In the genomic region with DNA sequence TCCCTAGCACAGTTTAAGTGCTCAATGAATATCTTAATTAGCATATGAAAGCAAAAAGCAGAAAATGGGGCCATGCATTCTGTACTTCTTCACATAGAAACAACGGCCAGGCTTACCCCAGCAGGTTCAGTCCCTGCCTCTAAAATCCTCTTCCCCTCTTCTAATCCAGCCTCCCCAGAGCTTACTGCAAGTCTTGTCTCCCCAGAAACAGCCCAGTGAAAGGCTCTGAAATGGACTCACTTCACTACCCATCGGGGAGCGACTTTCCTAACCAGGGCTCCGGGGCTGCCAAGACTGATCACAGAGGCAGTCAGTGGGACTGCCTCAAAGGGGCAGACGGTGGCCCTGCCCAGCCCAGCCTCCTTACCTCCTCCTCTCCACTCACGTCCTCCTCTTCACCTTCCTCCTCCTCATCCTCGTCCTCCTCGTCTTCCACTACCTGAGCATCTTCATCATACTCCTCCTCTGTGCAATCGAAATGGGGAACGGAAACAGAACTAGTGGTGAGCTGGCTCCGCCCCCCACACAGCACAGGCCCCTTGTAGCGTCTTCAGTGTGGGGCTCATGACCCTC, we compare ENCODE assay signal across 16 cellular contexts. TPM values are rescaled to one million over a fixed set of nuclear protein-coding genes. Genes with fewer than 3 reads are reported as not detected.
DNase-seq lines count a peak whose midpoint lies in the region; ATAC-seq, FAIRE-seq and TF ChIP-seq lines count a peak whose summit lies in the region.
"Had no signal": no experiment of that assay in that cellular context is flagged by ENCODE, and none has a peak within 500 bp of the region (broad histone marks: within the 10 kb centered on the region; RNA-seq: fewer than 3 reads in every experiment).

No MANE protein-coding gene starts in this region.

- peaks cover 68% of the 10 kb centered on the region for H3K36me3 Mint-ChIP-seq in activated CD4-positive, alpha-beta T cell treated with anti-CD3 and anti-CD28 coated beads, Interleukin-2, amount 10 ng/mL, durations not matched to agents 24 days and 14 days (ENCODE audit: low read depth)
- H3K36me3 Mint-ChIP-seq in T-helper 17 cell (ENCODE audit: low read depth) (peaks cover 3% of the 10 kb centered on the region), MCF 10A (ENCODE audit: insufficient read depth, unreplicated experiment) (peaks cover 84% of the 10 kb centered on the region)
- H3K36me3 Mint-ChIP-seq in stimulated activated effector memory CD8-positive, alpha-beta T cell treated with anti-CD3 and anti-CD28 coated beads, Interleukin-12 subunit alpha, Interleukin-12 subunit beta, amount 100 ng/mL, for 72 hours, result peaks cover 99% of the 10 kb centered on the region

- H2BK20ac ChIP-seq in H1 (ENCODE audit: low read length), result no peak overlapping the region

- DNase-seq in activated CD4-positive, alpha-beta T cell treated with anti-CD3 and anti-CD28 coated beads, Interleukin-2, amount 10 ng/mL, durations not matched to agents 24 days and 14 days, result no peak
- DNase-seq in activated CD4-positive, alpha-beta T cell treated with anti-CD3 and anti-CD28 coated beads for 48 hours, result no peak
- DNase-seq in T-helper 17 cell, result no peak
- DNase-seq in H1 (ENCODE audit: low read depth in 1 of 2, low spot score in 2 of 2), result no peak
- no peak for DNase-seq in stimulated activated effector memory CD8-positive, alpha-beta T cell treated with anti-CD3 and anti-CD28 coated beads, Interleukin-12 subunit alpha, Interleukin-12 subunit beta, amount 100 ng/mL, for 72 hours (ENCODE audit: low spot score in 2 of 2)
- no peak for DNase-seq in pons (ENCODE audit: low spot score)
- no peak for DNase-seq in MCF 10A (ENCODE audit: unreplicated experiment)
- no peak for DNase-seq in NCI-H1417 (lab: John Stamatoyannopoulos, UW)
- DNase-seq: DMS153, SW 1271 had no signal

- H3K9ac ChIP-seq in H1 (replicated peaks in 1 of 4; ENCODE audit: extremely low read depth in 1 of 4, low read depth in 3 of 4, low read length in 3 of 4), result no peak overlapping the region; a peak in 1 of 7 replicates
- H3K9ac ChIP-seq: KMS-11 had no signal

- no peaks in the 10 kb centered on the region for H3K9me3 Mint-ChIP-seq in activated CD4-positive, alpha-beta T cell treated with anti-CD3 and anti-CD28 coated beads, Interleukin-2, amount 10 ng/mL, durations not matched to agents 24 days and 14 days
- no peaks in the 10 kb centered on the region for H3K9me3 Mint-ChIP-seq in stimulated activated effector memory CD8-positive, alpha-beta T cell treated with anti-CD3 and anti-CD28 coated beads, Interleukin-12 subunit alpha, Interleukin-12 subunit beta, amount 100 ng/mL, for 72 hours
- H3K9me3 Mint-ChIP-seq in MCF 10A (ENCODE audit: unreplicated experiment), result no peaks in the 10 kb centered on the region
- H3K9me3 Mint-ChIP-seq: mesothelial cell of epicardium had no signal

- no TSS peak for BruUV-seq in MCF 10A (replicated peaks; lab: Mats Ljungman, UMichigan)

- TF ChIP-seq CTCF in H1 (IDR thresholded peaks at IDR 0.05; ENCODE audit: control extremely low read depth in 1 of 3, insufficient read depth in 1 of 3, low read depth in 1 of 3, low read length in 3 of 3) (no peak), MCF 10A (IDR thresholded peaks at IDR 0.05; ENCODE audit: unreplicated experiment) (no peak)

- no peak for TF ChIP-seq POLR2A in H1 (IDR thresholded peaks at IDR 0.05; ENCODE audit: control extremely low read depth in 1 of 2, low read depth in 2 of 2, low read length in 2 of 2)

- no peak overlapping the region for H2AFZ ChIP-seq in H1 (ENCODE audit: low read length)

- peaks cover 15 to 79% (median 43%) of the 10 kb centered on the region in 4 experiments for H3K36me3 ChIP-seq in H1 (ENCODE audit: control insufficient read depth in 2 of 4, insufficient read depth in 4 of 4, low read length in 3 of 4)

- H4K8ac ChIP-seq in H1 (ENCODE audit: extremely low read depth, insufficient read depth, low read length), result no peak overlapping the region

- no peak for TF ChIP-seq RAD21 in H1 (IDR thresholded peaks at IDR 0.05 in 1 of 2, conservative IDR thresholded peaks at IDR 0.05 in 1 of 2; ENCODE audit: low read depth in 2 of 2, low read length in 2 of 2)

- 86 to 100% methylated on average over 3 to 12 of the region's 12 CpGs for WGBS in H1 (ENCODE audit: extremely low coverage in 1 of 2, insufficient coverage in 1 of 2, insufficient read length in 1 of 2, insufficient replicate concordance in 2 of 2, low coverage in 1 of 2, low lambda C conversion rate in 2 of 2, missing lambda C conversion rate in 1 of 2), 2 experiments

- no peak overlapping the region for H3K27ac ChIP-seq in H1 (ENCODE audit: low read depth, low read length)
- H3K27ac ChIP-seq: A549, KMS-11, tibial artery had no signal

- peaks cover 38% of the 10 kb centered on the region for H3K4me1 Mint-ChIP-seq in activated CD4-positive, alpha-beta T cell treated with anti-CD3 and anti-CD28 coated beads, Interleukin-2, amount 10 ng/mL, durations not matched to agents 24 days and 14 days
- H3K4me1 Mint-ChIP-seq in T-helper 17 cell (peaks cover 22% of the 10 kb centered on the region), MCF 10A (ENCODE audit: insufficient read depth, unreplicated experiment) (no peaks in the 10 kb centered on the region)
- peaks cover 23% of the 10 kb centered on the region for H3K4me1 Mint-ChIP-seq in stimulated activated effector memory CD8-positive, alpha-beta T cell treated with anti-CD3 and anti-CD28 coated beads, Interleukin-12 subunit alpha, Interleukin-12 subunit beta, amount 100 ng/mL, for 72 hours

- no peak overlapping the region for H3K14ac ChIP-seq in H1 (ENCODE audit: insufficient read length)

- no peak overlapping the region for H3K56ac ChIP-seq in H1 (replicated peaks; ENCODE audit: insufficient read length, low read depth, low read length)

- no peak overlapping the region for H2BK15ac ChIP-seq in H1 (ENCODE audit: low read length)

- H3K23me2 ChIP-seq in H1 (ENCODE audit: low read depth, low read length), result no peaks in the 10 kb centered on the region

- H3K79me1 ChIP-seq in H1 (ENCODE audit: low read depth, low read length), result peaks cover 13% of the 10 kb centered on the region

- H3K4me3 Mint-ChIP-seq in activated CD4-positive, alpha-beta T cell treated with anti-CD3 and anti-CD28 coated beads, Interleukin-2, amount 10 ng/mL, durations not matched to agents 24 days and 14 days, result peak overlapping the region; percentile 42
- H3K4me3 Mint-ChIP-seq in T-helper 17 cell (no peak overlapping the region), MCF 10A (ENCODE audit: unreplicated experiment) (no peak overlapping the region)
- H3K4me3 Mint-ChIP-seq in stimulated activated effector memory CD8-positive, alpha-beta T cell treated with anti-CD3 and anti-CD28 coated beads, Interleukin-12 subunit alpha, Interleukin-12 subunit beta, amount 100 ng/mL, for 72 hours, result peak overlapping the region; percentile 47
- H3K4me3 Mint-ChIP-seq: mesothelial cell of epicardium had no signal

- no peak overlapping the region for H3K23ac ChIP-seq in H1 (ENCODE audit: insufficient read length)

- H3K9me3 ChIP-seq in T-helper 17 cell (ENCODE audit: control insufficient read depth, low read length, poor library complexity, severe bottlenecking) (no peaks in the 10 kb centered on the region), H1 (ENCODE audit: insufficient read depth in 2 of 2, low read depth in 1 of 2, low read length in 1 of 2) (no peaks in the 10 kb centered on the region)
- H3K9me3 ChIP-seq: A549, tibial artery had no signal

- H2AK5ac ChIP-seq in H1 (ENCODE audit: low read depth, low read length), result no peak overlapping the region

- POLR2A ChIA-PET in H1 (lab: Charles Lee; ENCODE audit: partially characterized antibody) (no interaction called here), MCF 10A (lab: Yijun Ruan, JAX) (interaction anchor here (0.6 to 1.0 kb wide), 2 partner anchors 38 to 233 kb away, joined by 3 read pairs; a partner anchor contains a TSS)

- no peak overlapping the region for H4K5ac ChIP-seq in H1 (ENCODE audit: insufficient read length, low read depth, low read length)

- peak overlapping the region; percentile 82 for H3K27ac Mint-ChIP-seq in activated CD4-positive, alpha-beta T cell treated with anti-CD3 and anti-CD28 coated beads, Interleukin-2, amount 10 ng/mL, durations not matched to agents 24 days and 14 days
- H3K27ac Mint-ChIP-seq in T-helper 17 cell (peak overlapping the region; percentile 87), MCF 10A (ENCODE audit: low read depth, unreplicated experiment) (no peak overlapping the region)
- peak overlapping the region; percentile 86 for H3K27ac Mint-ChIP-seq in stimulated activated effector memory CD8-positive, alpha-beta T cell treated with anti-CD3 and anti-CD28 coated beads, Interleukin-12 subunit alpha, Interleukin-12 subunit beta, amount 100 ng/mL, for 72 hours
- H3K27ac Mint-ChIP-seq: mesothelial cell of epicardium had no signal

- peak overlapping the region; percentile 35; the same call in 1 of the 2 replicates for H2BK5ac ChIP-seq in H1 (ENCODE audit: low read depth, low read length)

- H4K20me1 ChIP-seq in H1 (replicated peaks in 1 of 2; ENCODE audit: control insufficient read depth in 1 of 2, insufficient read depth in 2 of 2, low read length in 2 of 2), result peaks cover 20 to 28% of the 10 kb centered on the region in 2 experiments

- no peaks in the 10 kb centered on the region for H3K27me3 ChIP-seq in H1 (replicated peaks in 1 of 4; ENCODE audit: control insufficient read depth in 3 of 4, extremely low read depth in 1 of 4, insufficient read depth in 3 of 4, low read length in 3 of 4)
- H3K27me3 ChIP-seq: tibial artery had no signal

- no peak overlapping the region for H3K4me2 ChIP-seq in H1 (ENCODE audit: insufficient read depth in 1 of 2, low read depth in 2 of 2, low read length in 2 of 2)
- H3K4me2 ChIP-seq: A549, KMS-11 had no signal

- H3K79me2 ChIP-seq in H1 (ENCODE audit: control insufficient read depth in 1 of 2, insufficient read depth in 2 of 2, low read length in 2 of 2), result peaks cover 0 to 21% of the 10 kb centered on the region in 2 experiments; a peak in 2 of 4 replicates

- TF ChIP-seq EP300 in H1 (IDR thresholded peaks at IDR 0.05; ENCODE audit: borderline replicate concordance in 1 of 2, low read depth in 2 of 2, low read length in 2 of 2), result no peak

- H3K27me3 Mint-ChIP-seq in activated CD4-positive, alpha-beta T cell treated with anti-CD3 and anti-CD28 coated beads, Interleukin-2, amount 10 ng/mL, durations not matched to agents 24 days and 14 days, result no peaks in the 10 kb centered on the region
- H3K27me3 Mint-ChIP-seq in T-helper 17 cell, result no peaks in the 10 kb centered on the region
- no peaks in the 10 kb centered on the region for H3K27me3 Mint-ChIP-seq in MCF 10A (ENCODE audit: insufficient read depth, unreplicated experiment)

- H2BK12ac ChIP-seq in H1 (ENCODE audit: low read depth, low read length), result no peak overlapping the region

- no peak overlapping the region for H4K91ac ChIP-seq in H1 (replicated peaks; ENCODE audit: insufficient read length, low read length)

- peaks cover 0 to 12% (median 1%) of the 10 kb centered on the region in 4 experiments; a peak in 4 of 7 replicates for H3K4me1 ChIP-seq in H1 (replicated peaks in 1 of 4; ENCODE audit: control insufficient read depth in 3 of 4, insufficient read depth in 4 of 4, low read length in 3 of 4)

- intact Hi-C loops in activated CD4-positive, alpha-beta T cell treated with anti-CD3 and anti-CD28 coated beads, Interleukin-2, amount 10 ng/mL, durations not matched to agents 24 days and 14 days (cut with micrococcal nuclease), result loop anchor here (1.0 to 2.0 kb wide), 5 partner anchors 9 to 93 kb away; a partner anchor contains a TSS
- intact Hi-C loops in MCF 10A (cut with micrococcal nuclease), result loop anchor here (5.0 kb wide), 2 partner anchors 35 to 95 kb away; no protein-coding TSS in a partner anchor

- CTCF ChIA-PET in H1 (lab: Charles Lee; ENCODE audit: partially characterized antibody), result interaction anchor here (1.4 to 7.7 kb wide), 6 partner anchors 19 to 229 kb away, joined by 4 to 70 read pairs (median 5); no protein-coding TSS in a partner anchor
- CTCF ChIA-PET in MCF 10A (lab: Yijun Ruan, JAX), result interaction anchor here (0.6 to 1.1 kb wide), 3 partner anchors 93 to 122 kb away, joined by 3 to 5 read pairs (median 3); no protein-coding TSS in a partner anchor

- H3K4me3 ChIP-seq in H1 (ENCODE audit: extremely low read depth in 1 of 4, insufficient read depth in 2 of 4, low read depth in 3 of 4, low read length in 4 of 4), result no peak overlapping the region
- H3K4me3 ChIP-seq: A549, tibial artery had no signal

- FAIRE-seq in H1 (lab: Jason Lieb, UNC), result no peak
- FAIRE-seq: A549, bronchial epithelial cell had no signal

- H3K4ac ChIP-seq in H1 (replicated peaks; ENCODE audit: insufficient read length, low read depth, low read length), result no peak overlapping the region

- no peak for ATAC-seq in T-helper 17 cell
- ATAC-seq in stimulated activated effector memory CD8-positive, alpha-beta T cell treated with anti-CD3 and anti-CD28 coated beads, Interleukin-12 subunit alpha, Interleukin-12 subunit beta, amount 100 ng/mL, for 72 hours, result no peak
- ATAC-seq: HCT116 had no signal

- no peak overlapping the region for H3K18ac ChIP-seq in H1 (ENCODE audit: extremely low read depth, low read length)

- H2BK120ac ChIP-seq in H1 (replicated peaks; ENCODE audit: low read depth, low read length), result no peak overlapping the region

RNA-seq across cellular contexts. Expression of a gene that starts 38.0 kb away (rescaled TPM):
- total RNA-seq in activated CD4-positive, alpha-beta T cell treated with anti-CD3 and anti-CD28 coated beads, Interleukin-2, amount 10 ng/mL, durations not matched to agents 24 days and 14 days, result 280 and 302 TPM in 2 replicates
- total RNA-seq in T-helper 17 cell (10 to 100 TPM; 78.7 to 83.3 TPM), MCF 10A (2022) (150 and 159 TPM in 2 replicates)
- total RNA-seq in H1 (2021; fragmentation: NEBNext Ultra II Directional; extraction: Animal tissue kit (Norgen Biotek cat#: 25700)), result 284 and 295 TPM in 2 replicates
- polyA plus RNA-seq in H1 (2011; rRNA removed), result 46.8 and 70.8 TPM in 2 replicates
- polyA plus RNA-seq in H1 (2011; cell fraction: cytosol; rRNA removed), result 114 TPM
- polyA plus RNA-seq in H1 (2011; cell fraction: nucleus; rRNA removed), result 28.3 TPM
- 332 to 427 TPM (median 351 TPM) in 4 replicates for polyA plus RNA-seq in H1 (2012, experiment 1 of 2)
- 153 TPM for polyA plus RNA-seq in H1 (2012, experiment 2 of 2)
- 224 TPM for polyA plus RNA-seq in H1 (2013, experiment 1 of 2)
- polyA plus RNA-seq in H1 (2013, experiment 2 of 2), result 234 TPM
- polyA minus RNA-seq in H1 (2011; rRNA and poly(A)+ RNA removed), result 51.5 and 75.1 TPM in 2 replicates
- polyA minus RNA-seq in H1 (2011; cell fraction: cytosol; rRNA and poly(A)+ RNA removed), result 79.9 TPM
- 51.2 TPM for polyA minus RNA-seq in H1 (2011; cell fraction: nucleus; rRNA and poly(A)+ RNA removed)

Comparison
In these comparisons a context has a peak if more than half of its experiments do, and no peak if none do; other contexts are left out.
1. H3K4me3 Mint-ChIP-seq: peak in activated CD4-positive, alpha-beta T cell treated with anti-CD3 and anti-CD28 coated beads, Interleukin-2, amount 10 ng/mL, durations not matched to agents 24 days and 14 days (single experiment) and stimulated activated effector memory CD8-positive, alpha-beta T cell treated with anti-CD3 and anti-CD28 coated beads, Interleukin-12 subunit alpha, Interleukin-12 subunit beta, amount 100 ng/mL, for 72 hours (single experiment); none in T-helper 17 cell (single experiment) and MCF 10A (single experiment).